In genomic region chr6:15378272-15378671, GRCh38 we compare ENCODE assay signal across 23 cellular contexts.
"Had no signal": no experiment of that assay in that cellular context is flagged by ENCODE, and none has a peak within 500 bp of the region (broad histone marks: within the 10 kb centered on the region; RNA-seq: fewer than 3 reads in every experiment).

No MANE protein-coding gene starts in this region.

- FAIRE-seq: astrocyte, colon, frontal cortex, islet of Langerhans, pancreas had no signal

- H3K9me3 ChIP-seq: esophagus muscularis mucosa, neutrophil, pancreas, testis had no signal

- H3K27ac Mint-ChIP-seq: activated naive CD8-positive, alpha-beta T cell treated with anti-CD3 and anti-CD28 coated beads for 36 hours; activated T-helper 1 cell treated with anti-CD3 and anti-CD28 coated beads, Interleukin-12 subunit alpha, Interleukin-12 subunit beta, Interleukin-2, Interleukin-4 antibody, amounts not matched to agents 30 ng/mL and 10 ng/mL and 1 ng/mL, durations not matched to agents 14 hours and 24 hours and 36 hours; effector memory CD8-positive, alpha-beta T cell; T-cell; T-helper 2 cell treated with Interferon-gamma antibody and Interleukin-4, amounts not matched to agents 5 μg/mL and 100 μg/mL, for 36 hours; type B pancreatic cell had no signal

- H3K9me3 Mint-ChIP-seq: activated naive CD8-positive, alpha-beta T cell treated with anti-CD3 and anti-CD28 coated beads for 36 hours; activated T-helper 1 cell treated with anti-CD3 and anti-CD28 coated beads, Interleukin-12 subunit alpha, Interleukin-12 subunit beta, Interleukin-2, Interleukin-4 antibody, amounts not matched to agents 30 ng/mL and 10 ng/mL and 1 ng/mL, durations not matched to agents 14 hours and 24 hours and 36 hours; effector memory CD8-positive, alpha-beta T cell; natural killer cell treated with Interleukin-12 subunit alpha and Interleukin-12 subunit beta and Interleukin-15 and Interleukin-18, amount 100 ng/mL, for 72 hours; T-cell; T-helper 2 cell treated with Interferon-gamma antibody and Interleukin-4, amounts not matched to agents 5 μg/mL and 100 μg/mL, for 36 hours had no signal

- H3K27me3 ChIP-seq: esophagus muscularis mucosa, neutrophil, pancreas, testis had no signal

- DNase-seq: activated CD4-positive, alpha-beta T cell treated with anti-CD3 and anti-CD28 coated beads for 48 hours; activated CD8-positive, alpha-beta memory T cell treated with anti-CD3 and anti-CD28 coated beads, Interleukin-2, amount 50 U/mL, for 48 hours; activated naive CD8-positive, alpha-beta T cell treated with anti-CD3 and anti-CD28 coated beads for 36 hours; central memory CD4-positive, alpha-beta T cell; effector memory CD8-positive, alpha-beta T cell; hippocampal formation; left cardiac atrium; pancreas; right cardiac atrium; stimulated activated CD4-positive, alpha-beta T cell treated with anti-CD3 and anti-CD28 coated beads, Interleukin-4, amount 100 ng/mL, for 24 hours; T-cell; testis; WERI-Rb-1 had no signal

- H3K27ac ChIP-seq: esophagus muscularis mucosa, neutrophil, pancreas, testis, WERI-Rb-1 had no signal

- H3K4me3 Mint-ChIP-seq: activated naive CD8-positive, alpha-beta T cell treated with anti-CD3 and anti-CD28 coated beads for 36 hours; activated T-helper 1 cell treated with anti-CD3 and anti-CD28 coated beads, Interleukin-12 subunit alpha, Interleukin-12 subunit beta, Interleukin-2, Interleukin-4 antibody, amounts not matched to agents 30 ng/mL and 10 ng/mL and 1 ng/mL, durations not matched to agents 14 hours and 24 hours and 36 hours; effector memory CD8-positive, alpha-beta T cell; natural killer cell treated with Interleukin-12 subunit alpha and Interleukin-12 subunit beta and Interleukin-15 and Interleukin-18, amount 100 ng/mL, for 72 hours; T-cell; T-helper 2 cell treated with Interferon-gamma antibody and Interleukin-4, amounts not matched to agents 5 μg/mL and 100 μg/mL, for 36 hours; type B pancreatic cell had no signal

- H3K4me3 ChIP-seq: esophagus muscularis mucosa, pancreas, testis had no signal

- H3K36me3 ChIP-seq: pancreas, WERI-Rb-1 had no signal

- ATAC-seq: effector memory CD8-positive, alpha-beta T cell; left cardiac atrium; natural killer cell treated with Interleukin-12 subunit alpha and Interleukin-12 subunit beta and Interleukin-15 and Interleukin-18, amount 100 ng/mL, for 72 hours; pancreas; right cardiac atrium; T-cell had no signal

- H3K4me1 ChIP-seq: testis had no signal
